In genomic region chr7:112206238-112207105, GRCh38 we compare ENCODE assay signal across 8 cellular contexts. TPM values are rescaled to one million over a fixed set of nuclear protein-coding genes. Genes with fewer than 3 reads are reported as not detected.
DNase-seq lines count a peak whose midpoint lies in the region; ATAC-seq, FAIRE-seq and TF ChIP-seq lines count a peak whose summit lies in the region.

A gene with protein sequence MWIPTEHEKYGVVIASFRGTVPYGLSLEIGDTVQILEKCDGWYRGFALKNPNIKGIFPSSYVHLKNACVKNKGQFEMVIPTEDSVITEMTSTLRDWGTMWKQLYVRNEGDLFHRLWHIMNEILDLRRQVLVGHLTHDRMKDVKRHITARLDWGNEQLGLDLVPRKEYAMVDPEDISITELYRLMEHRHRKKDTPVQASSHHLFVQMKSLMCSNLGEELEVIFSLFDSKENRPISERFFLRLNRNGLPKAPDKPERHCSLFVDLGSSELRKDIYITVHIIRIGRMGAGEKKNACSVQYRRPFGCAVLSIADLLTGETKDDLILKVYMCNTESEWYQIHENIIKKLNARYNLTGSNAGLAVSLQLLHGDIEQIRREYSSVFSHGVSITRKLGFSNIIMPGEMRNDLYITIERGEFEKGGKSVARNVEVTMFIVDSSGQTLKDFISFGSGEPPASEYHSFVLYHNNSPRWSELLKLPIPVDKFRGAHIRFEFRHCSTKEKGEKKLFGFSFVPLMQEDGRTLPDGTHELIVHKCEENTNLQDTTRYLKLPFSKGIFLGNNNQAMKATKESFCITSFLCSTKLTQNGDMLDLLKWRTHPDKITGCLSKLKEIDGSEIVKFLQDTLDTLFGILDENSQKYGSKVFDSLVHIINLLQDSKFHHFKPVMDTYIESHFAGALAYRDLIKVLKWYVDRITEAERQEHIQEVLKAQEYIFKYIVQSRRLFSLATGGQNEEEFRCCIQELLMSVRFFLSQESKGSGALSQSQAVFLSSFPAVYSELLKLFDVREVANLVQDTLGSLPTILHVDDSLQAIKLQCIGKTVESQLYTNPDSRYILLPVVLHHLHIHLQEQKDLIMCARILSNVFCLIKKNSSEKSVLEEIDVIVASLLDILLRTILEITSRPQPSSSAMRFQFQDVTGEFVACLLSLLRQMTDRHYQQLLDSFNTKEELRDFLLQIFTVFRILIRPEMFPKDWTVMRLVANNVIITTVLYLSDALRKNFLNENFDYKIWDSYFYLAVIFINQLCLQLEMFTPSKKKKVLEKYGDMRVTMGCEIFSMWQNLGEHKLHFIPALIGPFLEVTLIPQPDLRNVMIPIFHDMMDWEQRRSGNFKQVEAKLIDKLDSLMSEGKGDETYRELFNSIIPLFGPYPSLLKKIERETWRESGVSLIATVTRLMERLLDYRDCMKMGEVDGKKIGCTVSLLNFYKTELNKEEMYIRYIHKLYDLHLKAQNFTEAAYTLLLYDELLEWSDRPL (N-terminal part only) (minus strand): TSS chr7:112206399. CDS start chr7:112206138, 261 bp downstream.
TSS of gene ZNF277 (plus strand) at chr7:112206695. CDS start at chr7:112206717, 22 bp downstream.

- H3K79me2 ChIP-seq in OCI-LY1 (ENCODE audit: insufficient read depth, low read length) (peaks cover 10% of the 10 kb centered on the region), endothelial cell of umbilical vein (ENCODE audit: control insufficient read depth, insufficient read depth, low read length) (peaks cover 77% of the 10 kb centered on the region)

- no peaks in the 10 kb centered on the region for H3K9me2 ChIP-seq in OCI-LY1 (ENCODE audit: low read depth, low read length)

- no peak for TF ChIP-seq CTCF in OCI-LY1 (IDR thresholded peaks at IDR 0.05; ENCODE audit: low read length)
- TF ChIP-seq CTCF in endothelial cell of umbilical vein (IDR thresholded peaks at IDR 0.05; ENCODE audit: extremely low read depth in 1 of 2, insufficient read depth in 1 of 2, low read depth in 1 of 2, low read length in 2 of 2) = no peak

- no peak within 1 kb of the TSS for H2AFZ ChIP-seq in OCI-LY1 (ENCODE audit: low read length)
- peak within 1 kb of the TSS; percentile 81 for H2AFZ ChIP-seq in endothelial cell of umbilical vein (ENCODE audit: low read depth, low read length)

- POLR2A ChIA-PET in endothelial cell of umbilical vein (lab: Charles Lee) = interaction anchor here (0.8 to 3.4 kb wide), 6 partner anchors 14 to 244 kb away, joined by 3 to 14 read pairs (median 4); partner anchors contain the start of gene IFRD1

- peak; percentile 98 for FAIRE-seq in endothelial cell of umbilical vein (lab: Jason Lieb, UNC)

- H3K4me1 ChIP-seq in OCI-LY1 (ENCODE audit: insufficient read depth, low read length, severe bottlenecking) = peaks cover 25% of the 10 kb centered on the region
- peaks cover 23% of the 10 kb centered on the region for H3K4me1 ChIP-seq in endothelial cell of umbilical vein (ENCODE audit: control insufficient read depth, extremely low read depth, insufficient read depth, low read length)

- H3K4me2 ChIP-seq in OCI-LY1 (ENCODE audit: low read length) (peak within 1 kb of the TSS; percentile 97), endothelial cell of umbilical vein (ENCODE audit: insufficient read depth, low read length) (peak within 1 kb of the TSS; percentile 98)

- H3K27me3 ChIP-seq in OCI-LY1 (ENCODE audit: insufficient read depth, low read length) (no peaks in the 10 kb centered on the region), endothelial cell of umbilical vein (ENCODE audit: control insufficient read depth in 2 of 2, insufficient read depth in 2 of 2, low read length in 2 of 2) (no peaks in the 10 kb centered on the region)

- CTCF ChIA-PET in endothelial cell of umbilical vein (lab: Charles Lee) = interaction anchor here (0.7 to 3.9 kb wide), 10 partner anchors 12 to 210 kb away, joined by 3 to 12 read pairs (median 3); no protein-coding TSS in a partner anchor

- no peaks in the 10 kb centered on the region for H3K9me1 ChIP-seq in endothelial cell of umbilical vein (replicated peaks; ENCODE audit: control insufficient read depth, extremely low read depth, insufficient read depth, low read length)

- peak; percentile 97 for ATAC-seq in GM21526 (IDR thresholded peaks at IDR 0.05; ENCODE audit: low FRiP score, unreplicated experiment)

- no peaks in the 10 kb centered on the region for H4K20me1 ChIP-seq in OCI-LY1 (ENCODE audit: insufficient read depth, low read length)
- H4K20me1 ChIP-seq in endothelial cell of umbilical vein (replicated peaks; ENCODE audit: control insufficient read depth, extremely low read depth, insufficient read depth, low read length) = peaks cover 4% of the 10 kb centered on the region

- H3K4me3 ChIP-seq in OCI-LY1 (ENCODE audit: low read depth, low read length, poor library complexity, severe bottlenecking) (peak within 1 kb of the TSS; percentile 85), endothelial cell of umbilical vein (replicated peaks in 1 of 3; ENCODE audit: insufficient read depth in 1 of 3, low read depth in 1 of 3, low read length in 3 of 3) (peak within 1 kb of the TSS; percentile 90 to 98 (median 93))

- TSS peak; percentile 0 for BruUV-seq in endothelial cell of umbilical vein (replicated peaks; lab: Mats Ljungman, UMichigan)

- intact Hi-C loops in endothelial cell of umbilical vein (cut with micrococcal nuclease) = loop anchor here (1.0 to 10.0 kb wide), 10 partner anchors 44 to 372 kb away; partner anchors contain the start of gene IFRD1

- dilution Hi-C loops in endothelial cell of umbilical vein (cut with MboI; ENCODE audit: extremely low pct_ligation_motif_present, low sequenced_read_pairs) = no loop called here

- DNase-seq in DMS 273 (lab: John Stamatoyannopoulos, UW; ENCODE audit: unreplicated experiment) (peak; percentile 100), HuH-7 (ENCODE audit: low spot score) (peak; percentile 90), activated T-cell treated with anti-CD3 and anti-CD28 coated beads for 1 hour (ENCODE audit: low read depth) (peak; percentile 100), endothelial cell of umbilical vein (ENCODE audit: low read depth, low spot score) (peak; percentile 99), midbrain (lab: John Stamatoyannopoulos, UW) (peak; percentile 100)
- DNase-seq in stimulated activated CD8-positive, alpha-beta memory T cell treated with anti-CD3 and anti-CD28 coated beads, Interleukin-15, amount 100 ng/mL, for 48 hours (ENCODE audit: low read depth in 2 of 2) = peak; percentile 96 to 97

- TF ChIP-seq POLR2A in endothelial cell of umbilical vein (IDR thresholded peaks at IDR 0.05; ENCODE audit: low read depth, low read length) = peak; percentile 93

- H3K36me3 ChIP-seq in OCI-LY1 (ENCODE audit: insufficient read depth, low read length) = no peaks in the 10 kb centered on the region
- no peaks in the 10 kb centered on the region for H3K36me3 ChIP-seq in endothelial cell of umbilical vein (ENCODE audit: control insufficient read depth in 2 of 2, extremely low read depth in 1 of 2, insufficient read depth in 2 of 2, low read length in 2 of 2)

- H3K9me3 ChIP-seq in OCI-LY1 (ENCODE audit: low read length) = no peaks in the 10 kb centered on the region
- no peaks in the 10 kb centered on the region for H3K9me3 ChIP-seq in endothelial cell of umbilical vein (replicated peaks; ENCODE audit: control insufficient read depth, insufficient read depth, low read length)

- no peaks in the 10 kb centered on the region for H3F3A ChIP-seq in OCI-LY1 (ENCODE audit: insufficient read depth, low read length)

- H3K27ac ChIP-seq in OCI-LY1 (ENCODE audit: low read depth, low read length, poor library complexity, severe bottlenecking) (no peak within 1 kb of the TSS), endothelial cell of umbilical vein (ENCODE audit: insufficient read depth, low read depth, low read length) (peak within 1 kb of the TSS; percentile 83)

- H3K9ac ChIP-seq in OCI-LY1 (ENCODE audit: low read length) (peak within 1 kb of the TSS; percentile 74), endothelial cell of umbilical vein (replicated peaks; ENCODE audit: extremely low read depth, insufficient read depth, low read length) (peak within 1 kb of the TSS; percentile 96)

TF ChIP-seq in endothelial cell of umbilical vein, 7 proteins besides CTCF, POLR2A, EP300 and RAD21:
- TF ChIP-seq FOS (IDR thresholded peaks at IDR 0.05; ENCODE audit: borderline replicate concordance, insufficient read depth, low read length) (peak; percentile 7), POLR2AphosphoS5 (IDR thresholded peaks at IDR 0.05; ENCODE audit: insufficient read depth, low read depth, low read length) (peak; percentile 93), MYC (IDR thresholded peaks at IDR 0.05; ENCODE audit: low read depth, low read length) (no peak), JUN (IDR thresholded peaks at IDR 0.05; ENCODE audit: borderline replicate concordance, insufficient read depth, insufficient read length, low read depth) (no peak)
- TF ChIP-seq, protein P1, sequence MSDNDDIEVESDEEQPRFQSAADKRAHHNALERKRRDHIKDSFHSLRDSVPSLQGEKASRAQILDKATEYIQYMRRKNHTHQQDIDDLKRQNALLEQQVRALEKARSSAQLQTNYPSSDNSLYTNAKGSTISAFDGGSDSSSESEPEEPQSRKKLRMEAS (IDR thresholded peaks at IDR 0.05; ENCODE audit: insufficient read depth, insufficient read length) = peak; percentile 1

RNA-seq across cellular contexts. Expression of the first gene that starts in this region (rescaled TPM):
- 164 TPM in 2 replicates for total RNA-seq in endothelial cell of umbilical vein
- polyA plus RNA-seq in endothelial cell of umbilical vein = 37.5 and 47.4 TPM in 2 replicates
- polyA plus RNA-seq in endothelial cell of umbilical vein (2011; cell fraction: cytosol; rRNA removed) = 37.7 and 38.6 TPM in 2 replicates
- polyA plus RNA-seq in endothelial cell of umbilical vein (2011; cell fraction: nucleus; rRNA removed) = 168 and 178 TPM in 2 replicates
- 69.2 and 79.1 TPM in 2 replicates for polyA plus RNA-seq in endothelial cell of umbilical vein (2012)
- polyA minus RNA-seq in endothelial cell of umbilical vein = 246 and 289 TPM in 2 replicates
- 1.7 TPM for polyA minus RNA-seq in endothelial cell of umbilical vein (2011; cell fraction: cytosol; rRNA and poly(A)+ RNA removed)
- polyA minus RNA-seq in endothelial cell of umbilical vein (2011; cell fraction: nucleus; rRNA and poly(A)+ RNA removed) = 603 and 865 TPM in 2 replicates

RNA-seq across cellular contexts. Expression of gene ZNF277, which starts in this region (rescaled TPM):
- total RNA-seq in endothelial cell of umbilical vein = 19.0 and 22.6 TPM in 2 replicates
- polyA plus RNA-seq in endothelial cell of umbilical vein = 4.6 and 7.8 TPM in 2 replicates
- polyA plus RNA-seq in endothelial cell of umbilical vein (2011; cell fraction: cytosol; rRNA removed) = 11.9 and 13.0 TPM in 2 replicates
- polyA plus RNA-seq in endothelial cell of umbilical vein (2011; cell fraction: nucleus; rRNA removed) = 6.8 and 7.8 TPM in 2 replicates
- polyA plus RNA-seq in endothelial cell of umbilical vein (2012) = 19.8 and 22.3 TPM in 2 replicates
- 8.4 and 11.6 TPM in 2 replicates for polyA minus RNA-seq in endothelial cell of umbilical vein
- 10.2 TPM for polyA minus RNA-seq in endothelial cell of umbilical vein (2011; cell fraction: cytosol; rRNA and poly(A)+ RNA removed)
- 15.1 and 21.9 TPM in 2 replicates for polyA minus RNA-seq in endothelial cell of umbilical vein (2011; cell fraction: nucleus; rRNA and poly(A)+ RNA removed)
